9 cellular contexts compared by ENCODE assay signal in genomic region chr17:80253631-80254395, GRCh38. TPM values are rescaled to one million over a fixed set of nuclear protein-coding genes. Genes with fewer than 3 reads are reported as not detected.
DNase-seq lines count a peak whose midpoint lies in the region; ATAC-seq and TF ChIP-seq lines count a peak whose summit lies in the region.
"Had no signal": no experiment of that assay in that cellular context is flagged by ENCODE, and none has a peak within 500 bp of the region (broad histone marks: within the 10 kb centered on the region; RNA-seq: fewer than 3 reads in every experiment).

No MANE protein-coding gene starts in this region.

- ATAC-seq in lower lobe of right lung (peak; percentile 25 to 44), GM19023 (IDR thresholded peaks at IDR 0.05; ENCODE audit: unreplicated experiment) (no peak)

- H3K4me1 ChIP-seq in lower lobe of right lung = peaks cover 28% of the 10 kb centered on the region

- CTCF ChIA-PET in activated naive CD4-positive, alpha-beta T cell treated with anti-CD3 and anti-CD28 coated beads for 36 hours (lab: Charles Lee) = interaction anchor here (0.6 to 2.9 kb wide), 5 partner anchors 11 to 140 kb away, joined by 3 to 18 read pairs (median 5); no protein-coding TSS in a partner anchor

- H3K36me3 Mint-ChIP-seq in activated naive CD4-positive, alpha-beta T cell treated with anti-CD3 and anti-CD28 coated beads for 36 hours (ENCODE audit: low read depth) = peaks cover 3% of the 10 kb centered on the region
- peaks cover under 1% of the 10 kb centered on the region for H3K36me3 Mint-ChIP-seq in activated T-helper 2 cell treated with anti-CD3 and anti-CD28 coated beads, Interferon-gamma antibody, Interleukin-2, Interleukin-4, amounts not matched to agents 10 μg/mL and 5 μg/mL and 100 μg/mL, durations not matched to agents 14 hours and 24 hours and 36 hours (ENCODE audit: low read depth)
- no peaks in the 10 kb centered on the region for H3K36me3 Mint-ChIP-seq in type B pancreatic cell

- TF ChIP-seq CTCF in lower lobe of right lung (IDR thresholded peaks at IDR 0.05) (no peak), type B pancreatic cell (conservative IDR thresholded peaks at IDR 0.05) (no peak)

- intact Hi-C loops in activated naive CD4-positive, alpha-beta T cell treated with anti-CD3 and anti-CD28 coated beads for 36 hours (cut with micrococcal nuclease) = loop anchor here (1.0 to 5.0 kb wide), 7 partner anchors 9 to 257 kb away; partner anchors contain the start of genes EIF4A3 and GAA
- intact Hi-C loops in activated T-helper 2 cell treated with anti-CD3 and anti-CD28 coated beads, Interferon-gamma antibody, Interleukin-2, Interleukin-4, amounts not matched to agents 10 μg/mL and 5 μg/mL and 100 μg/mL, durations not matched to agents 14 hours and 24 hours and 36 hours (cut with micrococcal nuclease) = loop anchor here (1.0 to 2.0 kb wide), 3 partner anchors 35 to 107 kb away; partner anchors contain the start of gene EIF4A3
- intact Hi-C loops in lower lobe of right lung (cut with DNase I) = no loop called here

- H3K9me3 ChIP-seq in lower lobe of right lung = no peaks in the 10 kb centered on the region

- H3K9me3 Mint-ChIP-seq in activated naive CD4-positive, alpha-beta T cell treated with anti-CD3 and anti-CD28 coated beads for 36 hours = no peaks in the 10 kb centered on the region
- H3K9me3 Mint-ChIP-seq in activated T-helper 2 cell treated with anti-CD3 and anti-CD28 coated beads, Interferon-gamma antibody, Interleukin-2, Interleukin-4, amounts not matched to agents 10 μg/mL and 5 μg/mL and 100 μg/mL, durations not matched to agents 14 hours and 24 hours and 36 hours = no peaks in the 10 kb centered on the region
- H3K9me3 Mint-ChIP-seq in type B pancreatic cell = no peaks in the 10 kb centered on the region

- no peaks in the 10 kb centered on the region for H3K27me3 ChIP-seq in lower lobe of right lung (ENCODE audit: low read depth)

- H3K4me3 ChIP-seq in lower lobe of right lung = no peak overlapping the region

- no peak for DNase-seq in activated naive CD4-positive, alpha-beta T cell treated with anti-CD3 and anti-CD28 coated beads for 36 hours
- no peak for DNase-seq in activated naive CD4-positive, alpha-beta T cell (lab: John Stamatoyannopoulos, UW)
- DNase-seq in activated T-helper 2 cell treated with anti-CD3 and anti-CD28 coated beads, Interferon-gamma antibody, Interleukin-2, Interleukin-4, amounts not matched to agents 10 μg/mL and 5 μg/mL and 100 μg/mL, durations not matched to agents 14 hours and 24 hours and 36 hours (ENCODE audit: low spot score) = no peak
- DNase-seq in lower lobe of right lung (no peak), type B pancreatic cell (ENCODE audit: extremely low spot score, unreplicated experiment) (no peak), NCI-H1105 treated with DMSO at 0.1 percent for 48 hours (lab: John Stamatoyannopoulos, UW) (no peak), UCSD-AML1 (lab: John Stamatoyannopoulos, UW; ENCODE audit: unreplicated experiment) (no peak)
- DNase-seq: NCI-H187 treated with DMSO at 0.1 percent for 48 hours had no signal

- H3K27ac Mint-ChIP-seq in activated naive CD4-positive, alpha-beta T cell treated with anti-CD3 and anti-CD28 coated beads for 36 hours = peak overlapping the region; percentile 92
- H3K27ac Mint-ChIP-seq in activated T-helper 2 cell treated with anti-CD3 and anti-CD28 coated beads, Interferon-gamma antibody, Interleukin-2, Interleukin-4, amounts not matched to agents 10 μg/mL and 5 μg/mL and 100 μg/mL, durations not matched to agents 14 hours and 24 hours and 36 hours = peak overlapping the region; percentile 91
- H3K27ac Mint-ChIP-seq in type B pancreatic cell = peak overlapping the region; percentile 87

- peaks cover 26% of the 10 kb centered on the region for H3K36me3 ChIP-seq in lower lobe of right lung

- peak overlapping the region; percentile 77 for H3K27ac ChIP-seq in lower lobe of right lung

- no peaks in the 10 kb centered on the region for H3K27me3 Mint-ChIP-seq in activated naive CD4-positive, alpha-beta T cell treated with anti-CD3 and anti-CD28 coated beads for 36 hours (ENCODE audit: low read depth)
- H3K27me3 Mint-ChIP-seq in activated T-helper 2 cell treated with anti-CD3 and anti-CD28 coated beads, Interferon-gamma antibody, Interleukin-2, Interleukin-4, amounts not matched to agents 10 μg/mL and 5 μg/mL and 100 μg/mL, durations not matched to agents 14 hours and 24 hours and 36 hours (ENCODE audit: low read depth) = no peaks in the 10 kb centered on the region
- H3K27me3 Mint-ChIP-seq in type B pancreatic cell = no peaks in the 10 kb centered on the region

- H3K4me3 Mint-ChIP-seq in activated naive CD4-positive, alpha-beta T cell treated with anti-CD3 and anti-CD28 coated beads for 36 hours = no peak overlapping the region
- peak overlapping the region; percentile 37 for H3K4me3 Mint-ChIP-seq in activated T-helper 2 cell treated with anti-CD3 and anti-CD28 coated beads, Interferon-gamma antibody, Interleukin-2, Interleukin-4, amounts not matched to agents 10 μg/mL and 5 μg/mL and 100 μg/mL, durations not matched to agents 14 hours and 24 hours and 36 hours (ENCODE audit: low read depth)
- H3K4me3 Mint-ChIP-seq in type B pancreatic cell = no peak overlapping the region

- H3K4me1 Mint-ChIP-seq in activated naive CD4-positive, alpha-beta T cell treated with anti-CD3 and anti-CD28 coated beads for 36 hours (ENCODE audit: low read depth) = peaks cover 55% of the 10 kb centered on the region
- H3K4me1 Mint-ChIP-seq in activated T-helper 2 cell treated with anti-CD3 and anti-CD28 coated beads, Interferon-gamma antibody, Interleukin-2, Interleukin-4, amounts not matched to agents 10 μg/mL and 5 μg/mL and 100 μg/mL, durations not matched to agents 14 hours and 24 hours and 36 hours (ENCODE audit: low read depth) = peaks cover 56% of the 10 kb centered on the region
- no peaks in the 10 kb centered on the region for H3K4me1 Mint-ChIP-seq in type B pancreatic cell (ENCODE audit: unreplicated experiment)

RNA-seq across cellular contexts. Expression of gene RNF213, which starts 6.8 kb away (rescaled TPM):
- 100 to 1,000 TPM; 234 to 250 TPM for total RNA-seq in activated naive CD4-positive, alpha-beta T cell treated with anti-CD3 and anti-CD28 coated beads for 36 hours
- total RNA-seq in activated T-helper 2 cell treated with anti-CD3 and anti-CD28 coated beads, Interferon-gamma antibody, Interleukin-2, Interleukin-4, amounts not matched to agents 10 μg/mL and 5 μg/mL and 100 μg/mL, durations not matched to agents 14 hours and 24 hours and 36 hours = 297 and 309 TPM in 2 replicates
- 300 TPM for total RNA-seq in lower lobe of right lung
- 47.3 and 57.0 TPM in 2 replicates for total RNA-seq in type B pancreatic cell (ENCODE audit: low replicate concordance)

RNA-seq across cellular contexts. Expression of gene SLC26A11, which starts 33.6 kb away (rescaled TPM):
- 1 to 10 TPM; 4.0 to 5.4 TPM for total RNA-seq in activated naive CD4-positive, alpha-beta T cell treated with anti-CD3 and anti-CD28 coated beads for 36 hours
- total RNA-seq in activated T-helper 2 cell treated with anti-CD3 and anti-CD28 coated beads, Interferon-gamma antibody, Interleukin-2, Interleukin-4, amounts not matched to agents 10 μg/mL and 5 μg/mL and 100 μg/mL, durations not matched to agents 14 hours and 24 hours and 36 hours = 9.7 TPM in 2 replicates
- total RNA-seq in lower lobe of right lung (42.4 TPM), type B pancreatic cell (ENCODE audit: low replicate concordance) (23.6 and 26.4 TPM in 2 replicates)

RNA-seq across cellular contexts. Expression of gene SGSH, which starts 33.7 kb away (rescaled TPM):
- 10 to 100 TPM; 30.3 to 32.1 TPM for total RNA-seq in activated naive CD4-positive, alpha-beta T cell treated with anti-CD3 and anti-CD28 coated beads for 36 hours
- total RNA-seq in activated T-helper 2 cell treated with anti-CD3 and anti-CD28 coated beads, Interferon-gamma antibody, Interleukin-2, Interleukin-4, amounts not matched to agents 10 μg/mL and 5 μg/mL and 100 μg/mL, durations not matched to agents 14 hours and 24 hours and 36 hours = 25.5 and 29.0 TPM in 2 replicates
- total RNA-seq in lower lobe of right lung = 57.8 TPM
- total RNA-seq in type B pancreatic cell (ENCODE audit: low replicate concordance) = 40.5 and 45.4 TPM in 2 replicates
